Comparison of ENCODE assay signal across 16 cellular contexts in the genomic region with DNA sequence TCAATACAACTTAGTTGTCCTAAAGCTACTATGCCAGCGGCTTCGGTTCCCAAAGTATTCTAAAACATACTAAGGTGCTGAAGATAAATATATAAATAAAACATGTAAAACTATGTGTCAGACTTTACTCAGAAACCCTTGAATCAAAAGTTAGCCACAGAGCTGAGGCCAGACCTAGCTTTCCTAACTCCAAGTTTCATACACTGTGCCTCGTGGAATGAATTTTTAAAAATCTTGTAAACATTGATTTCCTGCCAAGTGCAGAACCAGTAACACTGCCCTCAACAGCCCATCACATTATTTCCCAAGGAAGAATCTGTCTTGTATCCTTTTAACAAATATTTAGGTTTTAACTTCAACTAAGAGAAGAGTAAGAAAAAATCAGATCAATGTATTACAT. TPM values are rescaled to one million over a fixed set of nuclear protein-coding genes. Genes with fewer than 3 reads are reported as not detected.
DNase-seq lines count a peak whose midpoint lies in the region; ATAC-seq and TF ChIP-seq lines count a peak whose summit lies in the region.
"Had no signal": no experiment of that assay in that cellular context is flagged by ENCODE, and none has a peak within 500 bp of the region (broad histone marks: within the 10 kb centered on the region; RNA-seq: fewer than 3 reads in every experiment).

No MANE protein-coding gene starts in this region.

- no peak overlapping the region for H3K4me3 ChIP-seq in choroid plexus epithelial cell (ENCODE audit: low read depth, low read length)
- no peak overlapping the region for H3K4me3 ChIP-seq in left lung
- no peak overlapping the region for H3K4me3 ChIP-seq in right atrium auricular region

- H3K27me3 ChIP-seq in left lung (no peaks in the 10 kb centered on the region), right atrium auricular region (no peaks in the 10 kb centered on the region)

- peak; percentile 66 for DNase-seq in AG08395 (ENCODE audit: low spot score)
- peak; percentile 91 for DNase-seq in HCEC 1CT
- DNase-seq in choroid plexus epithelial cell (ENCODE audit: low read depth): peak; percentile 91
- no peak for DNase-seq in left lung
- no peak for DNase-seq in right atrium auricular region (ENCODE audit: low spot score)
- no peak for DNase-seq in NCI-H2081 (lab: John Stamatoyannopoulos, UW)
- DNase-seq in OCI-M2 (lab: John Stamatoyannopoulos, UW; ENCODE audit: unreplicated experiment): no peak
- DNase-seq: activated CD4-positive, alpha-beta T cell treated with anti-CD3 and anti-CD28 coated beads, Interleukin-2, amount 50 U/mL, for 48 hours; activated T-cell treated with anti-CD3 and anti-CD28 coated beads, Interleukin-2, amount 50 U/mL, for 4 hours; COR-L47; hippocampal formation; kidney; NCI-H187 treated with DMSO at 0.1 percent for 48 hours; substantia nigra had no signal

- H3K36me3 ChIP-seq in left lung (peaks cover 0 to 71% of the 10 kb centered on the region in 2 donors), right atrium auricular region (peaks cover 59% of the 10 kb centered on the region)

- H3K4me1 ChIP-seq in left lung (no peaks in the 10 kb centered on the region), right atrium auricular region (no peaks in the 10 kb centered on the region)

- TF ChIP-seq CTCF in choroid plexus epithelial cell (conservative IDR thresholded peaks at IDR 0.05; ENCODE audit: low read depth, low read length) (peak; percentile 7), left lung (IDR thresholded peaks at IDR 0.05) (no peak), right atrium auricular region (IDR thresholded peaks at IDR 0.05) (no peak)

- H3K27ac ChIP-seq in left lung (no peak overlapping the region), right atrium auricular region (no peak overlapping the region)

- H3K9me3 ChIP-seq in left lung (no peaks in the 10 kb centered on the region), right atrium auricular region (no peaks in the 10 kb centered on the region)

- intact Hi-C loops in left lung (cut with DNase I): no loop called here

- ATAC-seq in left lung (peak; percentile 54), HG02870 (IDR thresholded peaks at IDR 0.05; ENCODE audit: unreplicated experiment) (no peak)
- ATAC-seq: activated T-cell treated with anti-CD3 and anti-CD28 coated beads, Interleukin-2, amount 50 U/mL, for 4 hours; HepG2 had no signal

RNA-seq across cellular contexts. Expression of gene TAMM41, which starts 36.4 kb away (rescaled TPM):
- total RNA-seq in left lung (10 to 100 TPM; 13.9 to 16.9 TPM), right atrium auricular region (1 to 10 TPM; 5.0 to 6.8 TPM)

Comparison
In these comparisons a context has a peak if more than half of its experiments do, and no peak if none do; other contexts are left out.
1. DNase-seq: peak in AG08395 (single experiment), HCEC 1CT (single experiment) and choroid plexus epithelial cell (single experiment); none in left lung (0 of 2), right atrium auricular region (single experiment), NCI-H2081 (0 of 2) and OCI-M2 (single experiment).